13 cellular contexts compared by ENCODE assay signal in the genomic region with DNA sequence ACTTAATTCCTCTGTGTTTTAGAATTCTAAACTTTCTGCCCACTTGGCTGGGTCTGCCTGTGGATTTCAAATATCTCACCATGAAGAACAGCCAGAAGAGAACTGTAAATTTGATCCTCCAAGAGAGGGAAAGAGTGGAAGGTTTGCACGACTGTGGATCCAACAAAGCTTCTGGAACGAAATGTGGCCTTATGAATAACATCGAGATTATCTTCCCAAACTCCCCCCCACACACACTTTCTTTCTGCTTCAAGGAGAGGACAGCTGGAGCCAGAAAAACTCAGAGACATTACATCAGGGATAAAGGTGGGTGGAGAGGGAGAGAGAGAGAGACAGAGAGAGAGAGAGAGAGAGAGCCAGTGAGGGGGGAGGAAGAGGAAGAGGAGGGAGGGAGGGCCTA.
"Had no signal": no experiment of that assay in that cellular context is flagged by ENCODE, and none has a peak within 500 bp of the region (broad histone marks: within the 10 kb centered on the region; RNA-seq: fewer than 3 reads in every experiment).

No MANE protein-coding gene starts in this region.

- H3K4me1 ChIP-seq: ascending aorta, breast epithelium had no signal

- H3K9me3 ChIP-seq: ascending aorta, breast epithelium, thyroid gland had no signal

- H3K27ac ChIP-seq: ascending aorta, thyroid gland, VCaP had no signal

- H3K36me3 ChIP-seq: ascending aorta, breast epithelium, thyroid gland had no signal

- ATAC-seq: activated T-helper 17 cell treated with anti-CD3 and anti-CD28 coated beads, Interleukin-2, amount 50 U/mL, for 72 hours; effector memory CD8-positive, alpha-beta T cell; stimulated activated effector memory CD8-positive, alpha-beta T cell treated with anti-CD3 and anti-CD28 coated beads, Interleukin-12 subunit alpha, Interleukin-12 subunit beta, amount 100 ng/mL, for 72 hours had no signal

- H3K4me3 ChIP-seq: ascending aorta, breast epithelium, thyroid gland had no signal

- DNase-seq: activated CD4-positive, alpha-beta T cell treated with anti-CD3 and anti-CD28 coated beads, Interleukin-2, amount 50 U/mL, for 48 hours; activated naive CD4-positive, alpha-beta T cell treated with Interleukin-2 at 50 U/mL for 16 hours; dermis blood vessel endothelial cell; effector memory CD8-positive, alpha-beta T cell; kidney glomerular epithelial cell; mammary epithelial cell; naive B cell had no signal

- H3K27me3 ChIP-seq: ascending aorta, breast epithelium, thyroid gland had no signal
